Comparison of ENCODE assay signal across 1 cellular context in genomic region chr1:39926820-39927219, GRCh38.
TF ChIP-seq lines count a peak whose summit lies in the region.

No MANE protein-coding gene starts in this region.

TF ChIP-seq in IMR-90, 13 proteins besides CTCF, POLR2A, EP300 and RAD21 (continued from another document):
- TF ChIP-seq SMC3 (IDR thresholded peaks at IDR 0.05; ENCODE audit: low read depth, low read length), result no peak
- TF ChIP-seq MAZ (IDR thresholded peaks at IDR 0.05; ENCODE audit: borderline replicate concordance, low read depth, low read length), result no peak
- no peak for TF ChIP-seq ELK1 (IDR thresholded peaks at IDR 0.05; ENCODE audit: borderline replicate concordance, low read depth, low read length)
- no peak for TF ChIP-seq RFX5 (IDR thresholded peaks at IDR 0.05; ENCODE audit: low read depth, low read length)
- no peak for TF ChIP-seq CHD1 (IDR thresholded peaks at IDR 0.05; ENCODE audit: low read depth, low read length)
